9 cellular contexts compared by ENCODE assay signal in genomic region chr2:10863837-10864236, GRCh38. TPM values are rescaled to one million over a fixed set of nuclear protein-coding genes. Genes with fewer than 3 reads are reported as not detected.
A peak's percentile ranks its signal among the peaks of the same experiment; 100 is the strongest.
DNase-seq lines count a peak whose midpoint lies in the region; ATAC-seq lines count a peak whose summit lies in the region.
"Had no signal": no experiment of that assay in that cellular context is flagged by ENCODE, and none has a peak within 500 bp of the region (broad histone marks: within the 10 kb centered on the region; RNA-seq: fewer than 3 reads in every experiment).

No MANE protein-coding gene starts in this region.

- H3K36me3 ChIP-seq in Karpas-422 (ENCODE audit: insufficient read depth, low read length): no peaks in the 10 kb centered on the region

- H3K27ac Mint-ChIP-seq in activated T-helper 17 cell treated with anti-CD3 and anti-CD28 coated beads, Interleukin-2, amount 50 U/mL, for 72 hours: no peak overlapping the region

- H3K27me3 ChIP-seq in Karpas-422 (ENCODE audit: low read length): no peaks in the 10 kb centered on the region

- no peak overlapping the region for H3K4me2 ChIP-seq in Karpas-422 (ENCODE audit: low read depth, low read length, poor library complexity, severe bottlenecking)

- no peaks in the 10 kb centered on the region for H3K79me2 ChIP-seq in Karpas-422 (ENCODE audit: low read length)

- no peak overlapping the region for H2AFZ ChIP-seq in Karpas-422 (ENCODE audit: low read length)

- peaks cover 11% of the 10 kb centered on the region for H3K27me3 Mint-ChIP-seq in activated T-helper 17 cell treated with anti-CD3 and anti-CD28 coated beads, Interleukin-2, amount 50 U/mL, for 72 hours

- no peak overlapping the region for H3K27ac ChIP-seq in Karpas-422 (ENCODE audit: low read length)

- no peaks in the 10 kb centered on the region for H3K9me3 Mint-ChIP-seq in activated T-helper 17 cell treated with anti-CD3 and anti-CD28 coated beads, Interleukin-2, amount 50 U/mL, for 72 hours

- H4K20me1 ChIP-seq in Karpas-422 (ENCODE audit: insufficient read depth, low read depth, low read length): 0 out of 2 replicates have a peak, but pooled peaks cover 3% of the 10 kb centered on the region

- H3K4me3 Mint-ChIP-seq in activated T-helper 17 cell treated with anti-CD3 and anti-CD28 coated beads, Interleukin-2, amount 50 U/mL, for 72 hours: no peak overlapping the region

- H3K4me1 Mint-ChIP-seq in activated T-helper 17 cell treated with anti-CD3 and anti-CD28 coated beads, Interleukin-2, amount 50 U/mL, for 72 hours: peaks cover 14% of the 10 kb centered on the region

- no peaks in the 10 kb centered on the region for H3K36me3 Mint-ChIP-seq in activated T-helper 17 cell treated with anti-CD3 and anti-CD28 coated beads, Interleukin-2, amount 50 U/mL, for 72 hours (ENCODE audit: low read depth)

- H3K9me3 ChIP-seq in Karpas-422 (ENCODE audit: low read length): no peaks in the 10 kb centered on the region

- H3K4me1 ChIP-seq in Karpas-422 (ENCODE audit: low read length): no peaks in the 10 kb centered on the region

- no peak overlapping the region for H3K9ac ChIP-seq in Karpas-422 (ENCODE audit: low read length)

- DNase-seq in CD1c-positive myeloid dendritic cell (ENCODE audit: extremely low spot score) (peak; percentile 92), Karpas-422 (no peak), NCI-H1092 treated with DMSO at 0.1 percent for 48 hours (lab: John Stamatoyannopoulos, UW) (no peak), NCI-H1417 (lab: John Stamatoyannopoulos, UW) (no peak), NCI-H510A (lab: John Stamatoyannopoulos, UW) (no peak)
- DNase-seq: NCI-H748 treated with DMSO at 0.1 percent for 48 hours had no signal

- ATAC-seq in GM19395 (IDR thresholded peaks at IDR 0.05; ENCODE audit: unreplicated experiment) (peak; percentile 69), HG03139 (IDR thresholded peaks at IDR 0.05; ENCODE audit: unreplicated experiment) (peak; percentile 70)
- ATAC-seq in activated T-helper 17 cell treated with anti-CD3 and anti-CD28 coated beads, Interleukin-2, amount 50 U/mL, for 72 hours (replicated peaks): peak; percentile 18

- H3K4me3 ChIP-seq in Karpas-422 (ENCODE audit: low read length): no peak overlapping the region

- no peaks in the 10 kb centered on the region for H3K9me2 ChIP-seq in Karpas-422 (replicated peaks; ENCODE audit: insufficient read depth, low read length)

RNA-seq across cellular contexts. Expression of gene KCNF1, which starts 47.9 kb away (rescaled TPM):
- not detected for total RNA-seq in activated T-helper 17 cell treated with anti-CD3 and anti-CD28 coated beads, Interleukin-2, amount 50 U/mL, for 72 hours
- not detected in 2 replicates for total RNA-seq in Karpas-422 (2014; rRNA removed; shearing (Covaris generic); ENCODE audit: low replicate concordance)

RNA-seq across cellular contexts. Expression of gene PDIA6, which starts 51.3 kb away (rescaled TPM):
- 100 to 1,000 TPM; 129 to 206 TPM for total RNA-seq in activated T-helper 17 cell treated with anti-CD3 and anti-CD28 coated beads, Interleukin-2, amount 50 U/mL, for 72 hours
- 92.4 and 106 TPM in 2 replicates for total RNA-seq in Karpas-422 (2014; rRNA removed; shearing (Covaris generic); ENCODE audit: low replicate concordance)

Comparison
In these comparisons a context has a peak if more than half of its experiments do, and no peak if none do; other contexts are left out.
1. ATAC-seq: peak in every context shown above with its lines; median percentile 70 in HG03139; 69 in GM19395; 18 in activated T-helper 17 cell treated with anti-CD3 and anti-CD28 coated beads, Interleukin-2, amount 50 U/mL, for 72 hours.